ENCODE assay signal across 15 cellular contexts in the genomic region with DNA sequence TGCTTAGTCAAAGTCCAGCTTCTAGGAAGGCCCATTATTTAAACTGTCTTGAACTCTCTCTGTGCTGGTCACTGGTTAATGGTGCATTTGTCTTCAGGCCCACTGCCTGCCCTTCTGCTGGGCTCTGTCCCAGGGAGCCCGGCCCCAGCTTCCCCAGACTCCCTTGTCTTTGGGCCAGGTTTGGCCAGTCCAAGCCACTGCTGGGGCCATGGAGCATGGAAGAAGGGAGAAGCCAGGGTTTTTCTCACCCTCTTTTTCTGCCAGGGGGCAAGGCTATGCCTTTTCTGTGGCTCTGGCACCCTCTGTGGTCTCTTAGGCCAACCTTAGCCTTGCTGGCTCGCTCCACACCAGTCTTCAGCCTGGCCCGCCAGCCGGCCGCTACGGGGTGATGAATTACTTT.
DNase-seq lines count a peak whose midpoint lies in the region; ATAC-seq lines count a peak whose summit lies in the region.
"Had no signal": no experiment of that assay in that cellular context is flagged by ENCODE, and none has a peak within 500 bp of the region (broad histone marks: within the 10 kb centered on the region; RNA-seq: fewer than 3 reads in every experiment).

No MANE protein-coding gene starts in this region.

- peaks cover 8% of the 10 kb centered on the region for H3K27me3 Mint-ChIP-seq in stimulated activated naive CD8-positive, alpha-beta T cell treated with anti-CD3 and anti-CD28 coated beads, Interleukin-15, amount 100 ng/mL, for 72 hours

- H3K4me3 Mint-ChIP-seq in stimulated activated naive CD8-positive, alpha-beta T cell treated with anti-CD3 and anti-CD28 coated beads, Interleukin-15, amount 100 ng/mL, for 72 hours = no peak overlapping the region
- H3K4me3 Mint-ChIP-seq: CD4-positive, alpha-beta T cell; GM23338 had no signal

- ATAC-seq in HG03439 (IDR thresholded peaks at IDR 0.05; ENCODE audit: unreplicated experiment) = no peak
- no peak for ATAC-seq in stimulated activated naive CD8-positive, alpha-beta T cell treated with anti-CD3 and anti-CD28 coated beads, Interleukin-15, amount 100 ng/mL, for 72 hours
- ATAC-seq: GM23338 had no signal

- peak in 8 of 14 donors; percentile 12 to 62 (median 36) for DNase-seq in C1 segment of cervical spinal cord (lab: John Stamatoyannopoulos, UW)
- peak; percentile 77 for DNase-seq in medulla oblongata (ENCODE audit: extremely low spot score)
- DNase-seq in pons (ENCODE audit: low spot score) = peak; percentile 40
- peak in 32 of 49 donors; percentile 5 to 74 (median 31) for DNase-seq in substantia nigra (lab: John Stamatoyannopoulos, UW)
- no peak for DNase-seq in DMS53 treated with DMSO at 0.1 percent for 48 hours (lab: John Stamatoyannopoulos, UW; ENCODE audit: unreplicated experiment)
- no peak for DNase-seq in stimulated activated naive CD8-positive, alpha-beta T cell treated with anti-CD3 and anti-CD28 coated beads, Interleukin-15, amount 100 ng/mL, for 72 hours
- DNase-seq: BE2C; Caco-2; CD4-positive, alpha-beta T cell; DMS79; GDM1; HCEC 1CT had no signal

- H3K4me1 Mint-ChIP-seq in stimulated activated naive CD8-positive, alpha-beta T cell treated with anti-CD3 and anti-CD28 coated beads, Interleukin-15, amount 100 ng/mL, for 72 hours = no peaks in the 10 kb centered on the region

- no peaks in the 10 kb centered on the region for H3K9me3 Mint-ChIP-seq in stimulated activated naive CD8-positive, alpha-beta T cell treated with anti-CD3 and anti-CD28 coated beads, Interleukin-15, amount 100 ng/mL, for 72 hours
- H3K9me3 Mint-ChIP-seq: CD4-positive, alpha-beta T cell; GM23338 had no signal

- H3K27ac Mint-ChIP-seq in stimulated activated naive CD8-positive, alpha-beta T cell treated with anti-CD3 and anti-CD28 coated beads, Interleukin-15, amount 100 ng/mL, for 72 hours = no peak overlapping the region
- H3K27ac Mint-ChIP-seq: CD4-positive, alpha-beta T cell; GM23338 had no signal

- H3K27ac ChIP-seq in substantia nigra (ENCODE audit: low read depth, low read length, poor library complexity, severe bottlenecking) = no peak overlapping the region
- H3K27ac ChIP-seq: C4-2B had no signal

Comparison
In these comparisons a context has a peak if more than half of its experiments do, and no peak if none do; other contexts are left out.
1. DNase-seq: peak in C1 segment of cervical spinal cord (8 of 14), medulla oblongata (single experiment), pons (single experiment) and substantia nigra (32 of 49); none in DMS53 treated with DMSO at 0.1 percent for 48 hours (single experiment) and stimulated activated naive CD8-positive, alpha-beta T cell treated with anti-CD3 and anti-CD28 coated beads, Interleukin-15, amount 100 ng/mL, for 72 hours (0 of 2).